ENCODE assay signal across 1 cellular context in the genomic region with DNA sequence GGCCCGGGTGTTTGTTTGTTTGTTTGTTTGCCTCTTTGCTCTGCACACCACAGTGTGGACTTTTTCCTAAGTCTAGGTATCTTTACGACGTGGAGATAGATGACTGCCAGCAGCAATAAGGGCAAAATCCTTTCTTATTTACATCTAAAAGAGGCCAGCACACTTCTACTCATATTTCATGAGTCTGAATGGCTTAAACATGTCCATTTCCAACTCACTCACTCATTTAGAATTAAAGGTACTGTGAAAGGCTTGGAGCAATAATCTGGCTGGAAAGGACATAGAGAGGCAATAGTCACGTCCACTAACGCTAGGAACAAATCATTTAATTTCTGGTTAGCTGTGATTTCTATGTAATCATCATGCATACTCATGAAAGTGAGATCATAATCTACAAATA.
TF ChIP-seq lines count a peak whose summit lies in the region.

No MANE protein-coding gene starts in this region.

TF ChIP-seq in GM23338, 12 proteins besides CTCF, POLR2A, EP300 and RAD21 (continued from another document):
- TF ChIP-seq, protein P1, sequence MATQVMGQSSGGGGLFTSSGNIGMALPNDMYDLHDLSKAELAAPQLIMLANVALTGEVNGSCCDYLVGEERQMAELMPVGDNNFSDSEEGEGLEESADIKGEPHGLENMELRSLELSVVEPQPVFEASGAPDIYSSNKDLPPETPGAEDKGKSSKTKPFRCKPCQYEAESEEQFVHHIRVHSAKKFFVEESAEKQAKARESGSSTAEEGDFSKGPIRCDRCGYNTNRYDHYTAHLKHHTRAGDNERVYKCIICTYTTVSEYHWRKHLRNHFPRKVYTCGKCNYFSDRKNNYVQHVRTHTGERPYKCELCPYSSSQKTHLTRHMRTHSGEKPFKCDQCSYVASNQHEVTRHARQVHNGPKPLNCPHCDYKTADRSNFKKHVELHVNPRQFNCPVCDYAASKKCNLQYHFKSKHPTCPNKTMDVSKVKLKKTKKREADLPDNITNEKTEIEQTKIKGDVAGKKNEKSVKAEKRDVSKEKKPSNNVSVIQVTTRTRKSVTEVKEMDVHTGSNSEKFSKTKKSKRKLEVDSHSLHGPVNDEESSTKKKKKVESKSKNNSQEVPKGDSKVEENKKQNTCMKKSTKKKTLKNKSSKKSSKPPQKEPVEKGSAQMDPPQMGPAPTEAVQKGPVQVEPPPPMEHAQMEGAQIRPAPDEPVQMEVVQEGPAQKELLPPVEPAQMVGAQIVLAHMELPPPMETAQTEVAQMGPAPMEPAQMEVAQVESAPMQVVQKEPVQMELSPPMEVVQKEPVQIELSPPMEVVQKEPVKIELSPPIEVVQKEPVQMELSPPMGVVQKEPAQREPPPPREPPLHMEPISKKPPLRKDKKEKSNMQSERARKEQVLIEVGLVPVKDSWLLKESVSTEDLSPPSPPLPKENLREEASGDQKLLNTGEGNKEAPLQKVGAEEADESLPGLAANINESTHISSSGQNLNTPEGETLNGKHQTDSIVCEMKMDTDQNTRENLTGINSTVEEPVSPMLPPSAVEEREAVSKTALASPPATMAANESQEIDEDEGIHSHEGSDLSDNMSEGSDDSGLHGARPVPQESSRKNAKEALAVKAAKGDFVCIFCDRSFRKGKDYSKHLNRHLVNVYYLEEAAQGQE (IDR thresholded peaks at IDR 0.05; ENCODE audit: unreplicated experiment) = no peak
- TF ChIP-seq ZNF331 (CRISPR knock-in tag; IDR thresholded peaks at IDR 0.05; ENCODE audit: low read depth) (no peak), EZH2phosphoT487 (IDR thresholded peaks at IDR 0.05; ENCODE audit: unreplicated experiment) (no peak), POLR2AphosphoS5 (IDR thresholded peaks at IDR 0.05; ENCODE audit: low read depth) (no peak), NANOG (IDR thresholded peaks at IDR 0.05; ENCODE audit: borderline replicate concordance) (no peak), EZH2 (IDR thresholded peaks at IDR 0.05; ENCODE audit: low read depth, unreplicated experiment) (no peak), ZNF114 (CRISPR knock-in tag; IDR thresholded peaks at IDR 0.05) (no peak), STAT1 (IDR thresholded peaks at IDR 0.05; ENCODE audit: unreplicated experiment) (no peak), CREB1 (CRISPR knock-in tag; IDR thresholded peaks at IDR 0.05; ENCODE audit: low read depth) (no peak)
- TF ChIP-seq, protein P2, sequence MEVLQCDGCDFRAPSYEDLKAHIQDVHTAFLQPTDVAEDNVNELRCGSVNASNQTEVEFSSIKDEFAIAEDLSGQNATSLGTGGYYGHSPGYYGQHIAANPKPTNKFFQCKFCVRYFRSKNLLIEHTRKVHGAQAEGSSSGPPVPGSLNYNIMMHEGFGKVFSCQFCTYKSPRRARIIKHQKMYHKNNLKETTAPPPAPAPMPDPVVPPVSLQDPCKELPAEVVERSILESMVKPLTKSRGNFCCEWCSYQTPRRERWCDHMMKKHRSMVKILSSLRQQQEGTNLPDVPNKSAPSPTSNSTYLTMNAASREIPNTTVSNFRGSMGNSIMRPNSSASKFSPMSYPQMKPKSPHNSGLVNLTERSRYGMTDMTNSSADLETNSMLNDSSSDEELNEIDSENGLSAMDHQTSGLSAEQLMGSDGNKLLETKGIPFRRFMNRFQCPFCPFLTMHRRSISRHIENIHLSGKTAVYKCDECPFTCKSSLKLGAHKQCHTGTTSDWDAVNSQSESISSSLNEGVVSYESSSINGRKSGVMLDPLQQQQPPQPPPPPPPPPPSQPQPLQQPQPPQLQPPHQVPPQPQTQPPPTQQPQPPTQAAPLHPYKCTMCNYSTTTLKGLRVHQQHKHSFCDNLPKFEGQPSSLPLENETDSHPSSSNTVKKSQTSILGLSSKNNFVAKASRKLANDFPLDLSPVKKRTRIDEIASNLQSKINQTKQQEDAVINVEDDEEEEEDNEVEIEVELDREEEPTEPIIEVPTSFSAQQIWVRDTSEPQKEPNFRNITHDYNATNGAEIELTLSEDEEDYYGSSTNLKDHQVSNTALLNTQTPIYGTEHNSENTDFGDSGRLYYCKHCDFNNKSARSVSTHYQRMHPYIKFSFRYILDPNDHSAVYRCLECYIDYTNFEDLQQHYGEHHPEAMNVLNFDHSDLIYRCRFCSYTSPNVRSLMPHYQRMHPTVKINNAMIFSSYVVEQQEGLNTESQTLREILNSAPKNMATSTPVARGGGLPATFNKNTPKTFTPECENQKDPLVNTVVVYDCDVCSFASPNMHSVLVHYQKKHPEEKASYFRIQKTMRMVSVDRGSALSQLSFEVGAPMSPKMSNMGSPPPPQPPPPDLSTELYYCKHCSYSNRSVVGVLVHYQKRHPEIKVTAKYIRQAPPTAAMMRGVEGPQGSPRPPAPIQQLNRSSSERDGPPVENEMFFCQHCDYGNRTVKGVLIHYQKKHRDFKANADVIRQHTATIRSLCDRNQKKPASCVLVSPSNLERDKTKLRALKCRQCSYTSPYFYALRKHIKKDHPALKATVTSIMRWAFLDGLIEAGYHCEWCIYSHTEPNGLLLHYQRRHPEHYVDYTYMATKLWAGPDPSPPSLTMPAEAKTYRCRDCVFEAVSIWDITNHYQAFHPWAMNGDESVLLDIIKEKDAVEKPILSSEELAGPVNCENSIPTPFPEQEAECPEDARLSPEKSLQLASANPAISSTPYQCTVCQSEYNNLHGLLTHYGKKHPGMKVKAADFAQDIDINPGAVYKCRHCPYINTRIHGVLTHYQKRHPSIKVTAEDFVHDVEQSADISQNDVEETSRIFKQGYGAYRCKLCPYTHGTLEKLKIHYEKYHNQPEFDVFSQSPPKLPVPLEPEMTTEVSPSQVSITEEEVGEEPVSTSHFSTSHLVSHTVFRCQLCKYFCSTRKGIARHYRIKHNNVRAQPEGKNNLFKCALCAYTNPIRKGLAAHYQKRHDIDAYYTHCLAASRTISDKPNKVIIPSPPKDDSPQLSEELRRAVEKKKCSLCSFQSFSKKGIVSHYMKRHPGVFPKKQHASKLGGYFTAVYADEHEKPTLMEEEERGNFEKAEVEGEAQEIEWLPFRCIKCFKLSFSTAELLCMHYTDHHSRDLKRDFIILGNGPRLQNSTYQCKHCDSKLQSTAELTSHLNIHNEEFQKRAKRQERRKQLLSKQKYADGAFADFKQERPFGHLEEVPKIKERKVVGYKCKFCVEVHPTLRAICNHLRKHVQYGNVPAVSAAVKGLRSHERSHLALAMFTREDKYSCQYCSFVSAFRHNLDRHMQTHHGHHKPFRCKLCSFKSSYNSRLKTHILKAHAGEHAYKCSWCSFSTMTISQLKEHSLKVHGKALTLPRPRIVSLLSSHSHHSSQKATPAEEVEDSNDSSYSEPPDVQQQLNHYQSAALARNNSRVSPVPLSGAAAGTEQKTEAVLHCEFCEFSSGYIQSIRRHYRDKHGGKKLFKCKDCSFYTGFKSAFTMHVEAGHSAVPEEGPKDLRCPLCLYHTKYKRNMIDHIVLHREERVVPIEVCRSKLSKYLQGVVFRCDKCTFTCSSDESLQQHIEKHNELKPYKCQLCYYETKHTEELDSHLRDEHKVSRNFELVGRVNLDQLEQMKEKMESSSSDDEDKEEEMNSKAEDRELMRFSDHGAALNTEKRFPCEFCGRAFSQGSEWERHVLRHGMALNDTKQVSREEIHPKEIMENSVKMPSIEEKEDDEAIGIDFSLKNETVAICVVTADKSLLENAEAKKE (CRISPR knock-in tag; IDR thresholded peaks at IDR 0.05) = no peak
- TF ChIP-seq, protein P3, sequence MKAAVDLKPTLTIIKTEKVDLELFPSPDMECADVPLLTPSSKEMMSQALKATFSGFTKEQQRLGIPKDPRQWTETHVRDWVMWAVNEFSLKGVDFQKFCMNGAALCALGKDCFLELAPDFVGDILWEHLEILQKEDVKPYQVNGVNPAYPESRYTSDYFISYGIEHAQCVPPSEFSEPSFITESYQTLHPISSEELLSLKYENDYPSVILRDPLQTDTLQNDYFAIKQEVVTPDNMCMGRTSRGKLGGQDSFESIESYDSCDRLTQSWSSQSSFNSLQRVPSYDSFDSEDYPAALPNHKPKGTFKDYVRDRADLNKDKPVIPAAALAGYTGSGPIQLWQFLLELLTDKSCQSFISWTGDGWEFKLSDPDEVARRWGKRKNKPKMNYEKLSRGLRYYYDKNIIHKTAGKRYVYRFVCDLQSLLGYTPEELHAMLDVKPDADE (IDR thresholded peaks at IDR 0.05) = no peak
